8 cellular contexts compared by ENCODE assay signal in the genomic region with DNA sequence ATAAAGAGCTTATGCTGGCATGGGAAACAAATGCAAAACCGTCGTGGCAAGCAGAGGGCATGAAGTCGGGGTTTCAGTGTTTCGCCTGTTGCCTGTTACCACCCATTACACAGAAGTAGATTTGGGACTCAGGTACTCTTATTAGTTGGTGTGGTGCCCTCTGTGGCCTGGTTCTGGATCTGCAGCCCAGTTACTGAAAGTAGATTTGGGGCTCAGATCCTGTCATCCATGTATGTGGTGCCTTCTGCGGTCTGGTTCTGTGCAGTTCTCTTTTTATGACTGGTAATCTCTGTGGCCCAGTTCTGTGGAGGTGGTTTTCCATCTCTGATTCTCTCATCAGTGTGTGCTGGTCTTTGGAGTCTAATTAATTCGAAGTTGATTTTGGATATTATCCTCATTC. TPM values are rescaled to one million over a fixed set of nuclear protein-coding genes. Genes with fewer than 3 reads are reported as not detected.
DNase-seq lines count a peak whose midpoint lies in the region; ATAC-seq, FAIRE-seq and TF ChIP-seq lines count a peak whose summit lies in the region.

No MANE protein-coding gene starts in this region.

- CTCF ChIA-PET in AG04449 (lab: Yijun Ruan, JAX): interaction anchor here (0.7 to 10.2 kb wide), 9 partner anchors 9 to 220 kb away, joined by 3 to 195 read pairs (median 3); partner anchors contain the start of gene PARD6G
- CTCF ChIA-PET in H1 (lab: Charles Lee; ENCODE audit: partially characterized antibody): interaction anchor here (0.8 to 10.1 kb wide), 11 partner anchors 11 to 101 kb away, joined by 3 to 124 read pairs (median 6); no protein-coding TSS in a partner anchor

- TF ChIP-seq POLR2A in Peyer's patch (IDR thresholded peaks at IDR 0.05): no peak
- TF ChIP-seq POLR2A in H1 (IDR thresholded peaks at IDR 0.05; ENCODE audit: control extremely low read depth in 1 of 2, low read depth in 2 of 2, low read length in 2 of 2): no peak

- 72% methylated on average over 6 of the region's 6 CpGs; no CpG with 5 or more reads in 1 of the 2 experiments for WGBS in H1 (ENCODE audit: extremely low coverage in 1 of 2, insufficient coverage in 1 of 2, insufficient read length in 1 of 2, insufficient replicate concordance in 2 of 2, low coverage in 1 of 2, low lambda C conversion rate in 2 of 2, missing lambda C conversion rate in 1 of 2), 2 experiments

- POLR2A ChIA-PET in AG04449 (lab: Yijun Ruan, JAX) (no interaction called here), H1 (lab: Charles Lee; ENCODE audit: partially characterized antibody) (interaction anchor here (0.7 to 1.2 kb wide), 2 partner anchors 9 to 86 kb away, joined by 3 to 6 read pairs; no protein-coding TSS in a partner anchor)

- no peak overlapping the region for H2BK5ac ChIP-seq in H1 (ENCODE audit: low read depth, low read length)

- TF ChIP-seq EP300 in H1 (IDR thresholded peaks at IDR 0.05; ENCODE audit: borderline replicate concordance in 1 of 2, low read depth in 2 of 2, low read length in 2 of 2): no peak

- H4K8ac ChIP-seq in H1 (ENCODE audit: extremely low read depth, insufficient read depth, low read length): no peak overlapping the region

- no peak overlapping the region for H2BK12ac ChIP-seq in H1 (ENCODE audit: low read depth, low read length)

- H2BK120ac ChIP-seq in H1 (replicated peaks; ENCODE audit: low read depth, low read length): no peak overlapping the region

- no peaks in the 10 kb centered on the region for H3K79me2 ChIP-seq in H1 (ENCODE audit: control insufficient read depth in 1 of 2, insufficient read depth in 2 of 2, low read length in 2 of 2)

- H3K27ac ChIP-seq in Peyer's patch (no peak overlapping the region), H1 (ENCODE audit: low read depth, low read length) (no peak overlapping the region)

- H3K14ac ChIP-seq in H1 (ENCODE audit: insufficient read length): no peak overlapping the region

- no peak overlapping the region for H3K23ac ChIP-seq in H1 (ENCODE audit: insufficient read length)

- no peak overlapping the region for H4K91ac ChIP-seq in H1 (replicated peaks; ENCODE audit: insufficient read length, low read length)

- H2BK20ac ChIP-seq in H1 (ENCODE audit: low read length): no peak overlapping the region

- no peak overlapping the region for H3K4me2 ChIP-seq in H1 (ENCODE audit: insufficient read depth in 1 of 2, low read depth in 2 of 2, low read length in 2 of 2)

- no peak overlapping the region for H3K4ac ChIP-seq in H1 (replicated peaks; ENCODE audit: insufficient read length, low read depth, low read length)

- peaks cover 0 to 4% (median 0%) of the 10 kb centered on the region in 4 donors for H3K4me1 ChIP-seq in Peyer's patch
- no peaks in the 10 kb centered on the region for H3K4me1 ChIP-seq in H1 (replicated peaks in 1 of 4; ENCODE audit: control insufficient read depth in 3 of 4, insufficient read depth in 4 of 4, low read length in 3 of 4)

- peak; percentile 65 to 73 for TF ChIP-seq RAD21 in H1 (IDR thresholded peaks at IDR 0.05 in 1 of 2, conservative IDR thresholded peaks at IDR 0.05 in 1 of 2; ENCODE audit: low read depth in 2 of 2, low read length in 2 of 2)

- no peak overlapping the region for H3K9ac ChIP-seq in H1 (replicated peaks in 1 of 4; ENCODE audit: extremely low read depth in 1 of 4, low read depth in 3 of 4, low read length in 3 of 4)

- no peaks in the 10 kb centered on the region for H3K36me3 ChIP-seq in Peyer's patch
- no peaks in the 10 kb centered on the region for H3K36me3 ChIP-seq in H1 (ENCODE audit: control insufficient read depth in 2 of 4, insufficient read depth in 4 of 4, low read length in 3 of 4)

- H4K5ac ChIP-seq in H1 (ENCODE audit: insufficient read length, low read depth, low read length): no peak overlapping the region

- H2BK15ac ChIP-seq in H1 (ENCODE audit: low read length): no peak overlapping the region

- peak; percentile 93 for FAIRE-seq in H1 (lab: Jason Lieb, UNC)

- H3K4me3 ChIP-seq in AG04449 (ENCODE audit: low read depth, low read length) (no peak overlapping the region), Peyer's patch (no peak overlapping the region), H1 (ENCODE audit: extremely low read depth in 1 of 4, insufficient read depth in 2 of 4, low read depth in 3 of 4, low read length in 4 of 4) (no peak overlapping the region)

- no peak overlapping the region for H3K56ac ChIP-seq in H1 (replicated peaks; ENCODE audit: insufficient read length, low read depth, low read length)

- H3K27me3 ChIP-seq in Peyer's patch (no peaks in the 10 kb centered on the region), H1 (replicated peaks in 1 of 4; ENCODE audit: control insufficient read depth in 3 of 4, extremely low read depth in 1 of 4, insufficient read depth in 3 of 4, low read length in 3 of 4) (no peaks in the 10 kb centered on the region)

- ATAC-seq in HG02798 (IDR thresholded peaks at IDR 0.05; ENCODE audit: poor library complexity, unreplicated experiment) (peak; percentile 81), GM19467 (IDR thresholded peaks at IDR 0.05; ENCODE audit: unreplicated experiment) (no peak)

- no peak overlapping the region for H3K18ac ChIP-seq in H1 (ENCODE audit: extremely low read depth, low read length)

- TF ChIP-seq CTCF in AG04449 (IDR thresholded peaks at IDR 0.05; ENCODE audit: insufficient read depth, low read length, missing control alignments) (peak; percentile 35), GM12872 (IDR thresholded peaks at IDR 0.05; ENCODE audit: insufficient read depth, low read depth, low read length) (peak; percentile 70), Peyer's patch (IDR thresholded peaks at IDR 0.05) (peak in 5 of 6 experiments; percentile 17 to 48 (median 27)), H1 (IDR thresholded peaks at IDR 0.05; ENCODE audit: control extremely low read depth in 1 of 3, insufficient read depth in 1 of 3, low read depth in 1 of 3, low read length in 3 of 3) (peak; percentile 64 to 81 (median 67))

- H2AK5ac ChIP-seq in H1 (ENCODE audit: low read depth, low read length): no peak overlapping the region

- H4K20me1 ChIP-seq in H1 (replicated peaks in 1 of 2; ENCODE audit: control insufficient read depth in 1 of 2, insufficient read depth in 2 of 2, low read length in 2 of 2): peaks cover 0 to 11% of the 10 kb centered on the region in 2 experiments

- no peaks in the 10 kb centered on the region for H3K23me2 ChIP-seq in H1 (ENCODE audit: low read depth, low read length)

- H3K9me3 ChIP-seq in Peyer's patch (no peaks in the 10 kb centered on the region), H1 (ENCODE audit: insufficient read depth in 2 of 2, low read depth in 1 of 2, low read length in 1 of 2) (no peaks in the 10 kb centered on the region)

- H2AFZ ChIP-seq in H1 (ENCODE audit: low read length): no peak overlapping the region

- no peak for DNase-seq in AG04449 (ENCODE audit: low read depth, low spot score)
- peak in 1 of 3 donors; percentile 34 for DNase-seq in Peyer's patch
- no peak for DNase-seq in H1 (ENCODE audit: low read depth in 1 of 2, low spot score in 2 of 2)
- peak; percentile 54 for DNase-seq in stimulated activated CD4-positive, alpha-beta T cell treated with anti-CD3 and anti-CD28 coated beads, Interleukin-1b, Interleukin-23, amount 100 ng/mL, for 48 hours
- DNase-seq in NK-92 (lab: John Stamatoyannopoulos, UW; ENCODE audit: unreplicated experiment): no peak

- no peaks in the 10 kb centered on the region; the same call in 1 of the 2 replicates for H3K79me1 ChIP-seq in H1 (ENCODE audit: low read depth, low read length)

TF ChIP-seq in H1, 55 proteins besides CTCF, POLR2A, EP300 and RAD21:
- no peak for TF ChIP-seq EZH2 (IDR thresholded peaks at IDR 0.05; ENCODE audit: low read depth, low read length, severe bottlenecking)
- no peak for TF ChIP-seq SP2 (IDR thresholded peaks at IDR 0.05; ENCODE audit: low read length)
- TF ChIP-seq MAFK (IDR thresholded peaks at IDR 0.05; ENCODE audit: low read depth, low read length): no peak
- no peak for TF ChIP-seq KDM1A (IDR thresholded peaks at IDR 0.05; ENCODE audit: borderline replicate concordance, low read length)
- TF ChIP-seq GABPA (IDR thresholded peaks at IDR 0.05; ENCODE audit: borderline replicate concordance, insufficient read depth, low read length): no peak
- TF ChIP-seq BRCA1 (IDR thresholded peaks at IDR 0.05; ENCODE audit: low read depth, low read length): no peak
- no peak for TF ChIP-seq NANOG (IDR thresholded peaks at IDR 0.05; ENCODE audit: insufficient read depth, low read depth, low read length, poor library complexity, severe bottlenecking)
- no peak for TF ChIP-seq RXRA (IDR thresholded peaks at IDR 0.05; ENCODE audit: insufficient read depth, low read depth, low read length)
- TF ChIP-seq MAX (IDR thresholded peaks at IDR 0.05): no peak
- no peak for TF ChIP-seq SAP30 (IDR thresholded peaks at IDR 0.05; ENCODE audit: insufficient read depth, insufficient replicate concordance, low read length)
- TF ChIP-seq SIRT6 (IDR thresholded peaks at IDR 0.05; ENCODE audit: low read length): no peak
- no peak for TF ChIP-seq SRF (IDR thresholded peaks at IDR 0.05; ENCODE audit: low read depth, low read length)

RNA-seq across cellular contexts. Expression of gene ADNP2, which starts 45.2 kb away (rescaled TPM):
- 10 to 100 TPM; 18.9 to 26.7 (median 24.0) TPM for total RNA-seq in Peyer's patch
- total RNA-seq in H1 (2021; fragmentation: NEBNext Ultra II Directional; extraction: Animal tissue kit (Norgen Biotek cat#: 25700)): 61.1 and 61.6 TPM in 2 replicates
- 25.1 and 28.5 TPM in 2 replicates for polyA plus RNA-seq in H1 (2011; rRNA removed)
- 23.0 TPM for polyA plus RNA-seq in H1 (2011; cell fraction: cytosol; rRNA removed)
- 28.0 TPM for polyA plus RNA-seq in H1 (2011; cell fraction: nucleus; rRNA removed)
- 29.6 to 36.5 TPM (median 31.7 TPM) in 4 replicates for polyA plus RNA-seq in H1 (2012, experiment 1 of 2)
- 5.6 TPM for polyA plus RNA-seq in H1 (2012, experiment 2 of 2)
- polyA plus RNA-seq in H1 (2013, experiment 1 of 2): 25.7 TPM
- polyA plus RNA-seq in H1 (2013, experiment 2 of 2): 26.9 TPM
- 63.8 and 67.0 TPM in 2 replicates for polyA minus RNA-seq in H1 (2011; rRNA and poly(A)+ RNA removed)
- polyA minus RNA-seq in H1 (2011; cell fraction: cytosol; rRNA and poly(A)+ RNA removed): 36.8 TPM
- 34.9 TPM for polyA minus RNA-seq in H1 (2011; cell fraction: nucleus; rRNA and poly(A)+ RNA removed)
